In genomic region chr18:3455938-3456685, GRCh38 we compare ENCODE assay signal across 10 cellular contexts. TPM values are rescaled to one million over a fixed set of nuclear protein-coding genes. Genes with fewer than 3 reads are reported as not detected.
DNase-seq lines count a peak whose midpoint lies in the region; ATAC-seq and TF ChIP-seq lines count a peak whose summit lies in the region.
"Had no signal": no experiment of that assay in that cellular context is flagged by ENCODE, and none has a peak within 500 bp of the region (broad histone marks: within the 10 kb centered on the region; RNA-seq: fewer than 3 reads in every experiment).

No MANE protein-coding gene starts in this region.

- peaks cover 46 to 50% of the 10 kb centered on the region in 2 experiments for H3K36me3 ChIP-seq in SK-N-SH (replicated peaks in 1 of 2; ENCODE audit: control insufficient read depth in 1 of 2, insufficient read depth in 2 of 2, low read length in 1 of 2)
- H3K36me3 ChIP-seq in breast epithelium, result peaks cover 8% of the 10 kb centered on the region
- H3K36me3 ChIP-seq in left lung, result peaks cover 0 to 36% of the 10 kb centered on the region in 2 donors
- peaks cover 41% of the 10 kb centered on the region for H3K36me3 ChIP-seq in upper lobe of right lung

- CTCF ChIA-PET in SK-N-SH (lab: Yijun Ruan, JAX), result interaction anchor here (1.8 to 6.2 kb wide), 5 partner anchors 10 to 159 kb away, joined by 6 to 66 read pairs (median 10); no protein-coding TSS in a partner anchor

- WGBS in SK-N-SH (ENCODE audit: low lambda C conversion rate), result 86% methylated on average over 10 of the region's 10 CpGs

- TF ChIP-seq CTCF in SK-N-SH (IDR thresholded peaks at IDR 0.05) (no peak), breast epithelium (IDR thresholded peaks at IDR 0.05) (no peak), left lung (IDR thresholded peaks at IDR 0.05) (no peak), upper lobe of right lung (IDR thresholded peaks at IDR 0.05) (no peak)

- peak overlapping the region in 1 of 2 experiments; percentile 99; a peak in 2 of 4 replicates for H3K27ac ChIP-seq in SK-N-SH (ENCODE audit: low read depth in 2 of 2, low read length in 1 of 2)
- peak overlapping the region; percentile 99 to 100 for H3K27ac ChIP-seq in breast epithelium
- H3K27ac ChIP-seq in left lung, result peak overlapping the region; percentile 95 to 99
- H3K27ac ChIP-seq in upper lobe of right lung, result peak overlapping the region; percentile 99

- no peak for TF ChIP-seq POLR2A in breast epithelium (IDR thresholded peaks at IDR 0.05)

- no peaks in the 10 kb centered on the region for H3K9me2 ChIP-seq in SK-N-SH

- peaks cover 96% of the 10 kb centered on the region for H3K79me2 ChIP-seq in SK-N-SH (ENCODE audit: insufficient read depth)

- H4K20me1 ChIP-seq in SK-N-SH (ENCODE audit: insufficient read depth), result peaks cover 26% of the 10 kb centered on the region

- POLR2A ChIA-PET in SK-N-SH (lab: Yijun Ruan, JAX), result no interaction called here

- no peak overlapping the region for H3K4me3 ChIP-seq in SK-N-SH (ENCODE audit: low read depth in 2 of 2, low read length in 1 of 2)
- peak overlapping the region in 1 of 3 donors; percentile 39 for H3K4me3 ChIP-seq in breast epithelium
- no peak overlapping the region for H3K4me3 ChIP-seq in left lung
- H3K4me3 ChIP-seq in upper lobe of right lung, result no peak overlapping the region

- DNase-seq in SK-N-SH (no peak), breast epithelium (ENCODE audit: low spot score in 2 of 2) (no peak), left lung (no peak), upper lobe of right lung (no peak), NCI-H1930 (lab: John Stamatoyannopoulos, UW) (no peak)
- DNase-seq: activated effector memory CD4-positive, alpha-beta T cell treated with Interleukin-2 at 50 U/mL for 16 hours; islet precursor cell had no signal

- H3F3A ChIP-seq in SK-N-SH (replicated peaks; ENCODE audit: insufficient read depth), result peaks cover 34% of the 10 kb centered on the region

- no peak for TF ChIP-seq RAD21 in SK-N-SH (IDR thresholded peaks at IDR 0.05; ENCODE audit: low read length)

- TF ChIP-seq EP300 in SK-N-SH (IDR thresholded peaks at IDR 0.05; ENCODE audit: borderline replicate concordance in 1 of 2, low read depth in 1 of 2, low read length in 1 of 2), result no peak

- intact Hi-C loops in breast epithelium (cut with DNase I; ENCODE audit: low total_unique reads) (no loop called here), left lung (cut with DNase I) (loop anchor here in 1 of 2 donors (10.0 kb wide), 1 partner anchor 171 kb away; no protein-coding TSS in a partner anchor), upper lobe of right lung (cut with DNase I) (no loop called here)

- peak overlapping the region; percentile 22; the same call in 1 of the 2 replicates for H3K4me2 ChIP-seq in SK-N-SH

- H3K4me1 ChIP-seq in SK-N-SH (ENCODE audit: control insufficient read depth in 1 of 2, insufficient read depth in 2 of 2, low read depth in 1 of 2, low read length in 1 of 2) (peaks cover 27 to 38% of the 10 kb centered on the region in 2 experiments; a peak in 3 of 4 replicates), breast epithelium (peaks cover 0 to 12% of the 10 kb centered on the region in 2 donors), left lung (peaks cover 28 to 75% of the 10 kb centered on the region in 2 donors), upper lobe of right lung (peaks cover 57% of the 10 kb centered on the region)

- H3K9ac ChIP-seq in SK-N-SH, result peak overlapping the region; percentile 14; the same call in 1 of the 2 replicates

- ATAC-seq in SK-N-SH treated with all-trans-retinoic acid at 6 μM for 48 hours (no peak), left lung (no peak), upper lobe of right lung (no peak), GM18867 (IDR thresholded peaks at IDR 0.05; ENCODE audit: unreplicated experiment) (no peak)
- no peak for ATAC-seq in activated CD4-positive, CD25-positive, alpha-beta regulatory T cell treated with anti-CD3 and anti-CD28 coated beads, Interleukin-2, amount 50 U/mL, for 24 hours

- H2AFZ ChIP-seq in SK-N-SH (ENCODE audit: low read depth), result no peak overlapping the region

- H3K27me3 ChIP-seq in SK-N-SH (ENCODE audit: insufficient read depth) (no peaks in the 10 kb centered on the region), breast epithelium (no peaks in the 10 kb centered on the region), left lung (no peaks in the 10 kb centered on the region), upper lobe of right lung (no peaks in the 10 kb centered on the region)

- 0 out of 2 replicates have a peak, but pooled peaks cover 6% of the 10 kb centered on the region for H3K9me3 ChIP-seq in SK-N-SH
- no peaks in the 10 kb centered on the region for H3K9me3 ChIP-seq in breast epithelium
- no peaks in the 10 kb centered on the region for H3K9me3 ChIP-seq in left lung
- H3K9me3 ChIP-seq in upper lobe of right lung, result no peaks in the 10 kb centered on the region

TF ChIP-seq in SK-N-SH, 30 proteins besides CTCF, POLR2A, EP300 and RAD21 (continues in another document):
- TF ChIP-seq USF1 (IDR thresholded peaks at IDR 0.05; ENCODE audit: borderline replicate concordance, low read depth) (no peak), MEF2A (IDR thresholded peaks at IDR 0.05; ENCODE audit: borderline replicate concordance, low read depth) (no peak), TEAD4 (IDR thresholded peaks at IDR 0.05; ENCODE audit: borderline replicate concordance, insufficient read depth) (no peak), SIN3A (IDR thresholded peaks at IDR 0.05; ENCODE audit: borderline replicate concordance, low read depth, low read length) (no peak), TCF12 (IDR thresholded peaks at IDR 0.05) (no peak), JUND (IDR thresholded peaks at IDR 0.05) (no peak), FOXJ3 (CRISPR knock-in tag; IDR thresholded peaks at IDR 0.05) (no peak), RCOR1 (IDR thresholded peaks at IDR 0.05; ENCODE audit: low read length) (no peak), USF2 (IDR thresholded peaks at IDR 0.05; ENCODE audit: borderline replicate concordance, low read depth, low read length) (no peak)

TF ChIP-seq in SK-N-SH treated with all-trans-retinoic acid at 6 μM for 48 hours, 23 proteins besides CTCF, POLR2A, EP300 and RAD21:
- TF ChIP-seq TOX (CRISPR knock-in tag; IDR thresholded peaks at IDR 0.05; ENCODE audit: borderline replicate concordance) (no peak), OSR1 (CRISPR knock-in tag; IDR thresholded peaks at IDR 0.05) (no peak), ZFP3 (CRISPR knock-in tag; IDR thresholded peaks at IDR 0.05) (no peak), ISL1 (CRISPR knock-in tag; IDR thresholded peaks at IDR 0.05) (no peak), ARNTL (CRISPR knock-in tag; IDR thresholded peaks at IDR 0.05; ENCODE audit: borderline replicate concordance, low read depth) (no peak), PPARA (CRISPR knock-in tag; IDR thresholded peaks at IDR 0.05; ENCODE audit: borderline replicate concordance) (no peak), ZNF565 (CRISPR knock-in tag; conservative IDR thresholded peaks at IDR 0.05; ENCODE audit: low read depth) (no peak), CSDC2 (CRISPR knock-in tag; IDR thresholded peaks at IDR 0.05) (no peak), ZC3H10 (CRISPR knock-in tag; IDR thresholded peaks at IDR 0.05) (no peak), BACH2 (CRISPR knock-in tag; IDR thresholded peaks at IDR 0.05; ENCODE audit: borderline replicate concordance) (no peak), PATZ1 (CRISPR knock-in tag; IDR thresholded peaks at IDR 0.05; ENCODE audit: borderline replicate concordance) (no peak), CREB5 (CRISPR knock-in tag; IDR thresholded peaks at IDR 0.05; ENCODE audit: low read depth) (no peak), SNAI2 (CRISPR knock-in tag; IDR thresholded peaks at IDR 0.05) (no peak)

RNA-seq across cellular contexts. Expression of gene TGIF1, which starts 6.1 kb away (rescaled TPM):
- polyA plus RNA-seq in SK-N-SH (2012; rRNA removed), result 82.3 and 113 TPM in 2 replicates
- polyA plus RNA-seq in SK-N-SH (2012; cell fraction: cytosol; rRNA removed), result 78.8 and 86.9 TPM in 2 replicates
- 121 and 190 TPM in 2 replicates for polyA plus RNA-seq in SK-N-SH (2012; cell fraction: nucleus; rRNA removed)
- total RNA-seq in breast epithelium, result 100 to 1,000 TPM in 2 of 3 donors, 10 to 100 TPM in 1; 67.7 to 161 (median 108) TPM
- 10 to 100 TPM; 42.6 to 60.0 TPM for total RNA-seq in left lung
- 48.4 TPM for total RNA-seq in upper lobe of right lung
